In genomic region chr15:49620658-49621326, GRCh38 we compare ENCODE assay signal across 8 cellular contexts.
DNase-seq lines count a peak whose midpoint lies in the region; ATAC-seq lines count a peak whose summit lies in the region.

DTWD1 (plus strand) TSS chr15:49621048; CDS start chr15:49625168, 4,120 bp downstream.
FAM227B (minus strand) TSS chr15:49620818; CDS start chr15:49615171, 5,647 bp downstream.

- peaks cover 20% of the 10 kb centered on the region for H3K36me3 ChIP-seq in BLaER1

- peaks cover 14% of the 10 kb centered on the region for H3K4me1 ChIP-seq in BLaER1

- peak; percentile 96 for DNase-seq in NCI-H524 treated with DMSO at 0.1 percent for 48 hours (lab: John Stamatoyannopoulos, UW)
- peak; percentile 94 for DNase-seq in activated CD4-positive, alpha-beta T cell treated with anti-CD3 and anti-CD28 coated beads for 48 hours
- DNase-seq in cortex of kidney (lab: John Stamatoyannopoulos, UW) = peak; percentile 99
- peak; percentile 99 for DNase-seq in left kidney (ENCODE audit: low read depth, low spot score)
- peak; percentile 94 for DNase-seq in stimulated activated CD4-positive, alpha-beta T cell treated with anti-CD3 and anti-CD28 coated beads, Interleukin-1b, Interleukin-23, amount 100 ng/mL, for 48 hours

- peak within 1 kb of the TSS; percentile 79 for H3K4me2 ChIP-seq in BLaER1

- no peaks in the 10 kb centered on the region for H4K20me1 ChIP-seq in BLaER1

- H3K4me3 ChIP-seq in BLaER1 = peak within 1 kb of the TSS; percentile 78

- peaks cover 26% of the 10 kb centered on the region for H3K9me3 ChIP-seq in BLaER1

- H3K9ac ChIP-seq in BLaER1 = peak within 1 kb of the TSS; percentile 90

- ATAC-seq in GM19324 (IDR thresholded peaks at IDR 0.05; ENCODE audit: low FRiP score, unreplicated experiment) (peak; percentile 99), HG03460 (IDR thresholded peaks at IDR 0.05; ENCODE audit: unreplicated experiment) (peak; percentile 99)

- no peaks in the 10 kb centered on the region for H3K27me3 ChIP-seq in BLaER1

- H3K27ac ChIP-seq in BLaER1 = peak within 1 kb of the TSS; percentile 88

Comparison
In these comparisons a context has a peak if more than half of its experiments do, and no peak if none do; other contexts are left out.
1. Peak in every context shown above with its lines: DNase-seq, ATAC-seq, H3K4me3 ChIP-seq and H3K27ac ChIP-seq.